In the genomic region with DNA sequence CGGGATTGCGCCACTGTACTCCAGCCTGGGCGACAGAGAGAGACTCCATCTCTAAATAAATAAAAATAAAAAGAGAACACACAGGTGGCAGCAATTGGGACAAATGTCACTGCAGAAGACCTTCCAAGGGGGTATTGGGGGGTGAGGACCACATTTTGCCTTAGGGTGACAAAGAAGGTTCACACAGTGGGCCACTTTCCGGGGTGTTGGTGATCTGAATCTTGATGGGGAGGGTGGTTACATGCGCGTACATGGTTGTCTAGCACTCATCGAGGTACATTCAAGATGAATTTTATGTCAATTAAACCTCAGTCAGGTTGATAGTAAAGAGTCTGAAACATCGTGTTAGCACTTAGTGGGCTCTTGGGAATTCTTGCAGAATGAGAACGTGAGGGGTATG, we compare ENCODE assay signal across 19 cellular contexts. TPM values are rescaled to one million over a fixed set of nuclear protein-coding genes. Genes with fewer than 3 reads are reported as not detected.
DNase-seq lines count a peak whose midpoint lies in the region; ATAC-seq and FAIRE-seq lines count a peak whose summit lies in the region.
"Had no signal": no experiment of that assay in that cellular context is flagged by ENCODE, and none has a peak within 500 bp of the region (broad histone marks: within the 10 kb centered on the region; RNA-seq: fewer than 3 reads in every experiment).

No MANE protein-coding gene starts in this region.

- POLR2A ChIA-PET in naive thymus-derived CD4-positive, alpha-beta T cell (lab: Charles Lee): interaction anchor here (0.9 to 18.7 kb wide), 6 partner anchors 18 to 172 kb away, joined by 3 to 1267 read pairs (median 9); a partner anchor contains a TSS

- no peaks in the 10 kb centered on the region for H3K36me3 ChIP-seq in CD4-positive, CD25-positive, alpha-beta regulatory T cell (ENCODE audit: control insufficient read depth, insufficient read depth, low read length)
- no peaks in the 10 kb centered on the region for H3K36me3 ChIP-seq in naive thymus-derived CD4-positive, alpha-beta T cell (ENCODE audit: control insufficient read depth in 2 of 3, insufficient read depth in 3 of 3, low read length in 3 of 3)

- peak; percentile 78 for FAIRE-seq in GM18507 (lab: Jason Lieb, UNC)
- FAIRE-seq: G401.6, H1, urothelium cell line had no signal

- H3K9me3 Mint-ChIP-seq in CD4-positive, CD25-positive, alpha-beta regulatory T cell: no peaks in the 10 kb centered on the region
- H3K9me3 Mint-ChIP-seq in activated T-helper 2 cell treated with anti-CD3 and anti-CD28 coated beads, Interferon-gamma antibody, Interleukin-2, Interleukin-4, amounts not matched to agents 10 μg/mL and 5 μg/mL and 100 μg/mL, durations not matched to agents 14 hours and 24 hours and 36 hours: no peaks in the 10 kb centered on the region
- no peaks in the 10 kb centered on the region for H3K9me3 Mint-ChIP-seq in naive thymus-derived CD4-positive, alpha-beta T cell

- H3K27me3 Mint-ChIP-seq in CD4-positive, CD25-positive, alpha-beta regulatory T cell: no peaks in the 10 kb centered on the region
- no peaks in the 10 kb centered on the region for H3K27me3 Mint-ChIP-seq in activated T-helper 2 cell treated with anti-CD3 and anti-CD28 coated beads, Interferon-gamma antibody, Interleukin-2, Interleukin-4, amounts not matched to agents 10 μg/mL and 5 μg/mL and 100 μg/mL, durations not matched to agents 14 hours and 24 hours and 36 hours (ENCODE audit: low read depth)
- no peaks in the 10 kb centered on the region for H3K27me3 Mint-ChIP-seq in naive thymus-derived CD4-positive, alpha-beta T cell

- peak overlapping the region; percentile 97 to 98 (median 97) for H3K27ac Mint-ChIP-seq in CD4-positive, CD25-positive, alpha-beta regulatory T cell
- peak overlapping the region; percentile 96 for H3K27ac Mint-ChIP-seq in activated T-helper 2 cell treated with anti-CD3 and anti-CD28 coated beads, Interferon-gamma antibody, Interleukin-2, Interleukin-4, amounts not matched to agents 10 μg/mL and 5 μg/mL and 100 μg/mL, durations not matched to agents 14 hours and 24 hours and 36 hours
- peak overlapping the region; percentile 93 to 99 (median 97) for H3K27ac Mint-ChIP-seq in naive thymus-derived CD4-positive, alpha-beta T cell

- CTCF ChIA-PET in naive thymus-derived CD4-positive, alpha-beta T cell (lab: Charles Lee): interaction anchor here (0.5 to 1.1 kb wide), 3 partner anchors 97 to 158 kb away, joined by 3 to 5 read pairs (median 4); no protein-coding TSS in a partner anchor

- H3K9me3 ChIP-seq in CD4-positive, CD25-positive, alpha-beta regulatory T cell (ENCODE audit: control insufficient read depth in 2 of 2, low read length in 2 of 2): no peaks in the 10 kb centered on the region
- no peaks in the 10 kb centered on the region for H3K9me3 ChIP-seq in naive thymus-derived CD4-positive, alpha-beta T cell (ENCODE audit: control insufficient read depth in 2 of 3, low read length in 3 of 3)

- intact Hi-C loops in activated T-helper 2 cell treated with anti-CD3 and anti-CD28 coated beads, Interferon-gamma antibody, Interleukin-2, Interleukin-4, amounts not matched to agents 10 μg/mL and 5 μg/mL and 100 μg/mL, durations not matched to agents 14 hours and 24 hours and 36 hours (cut with micrococcal nuclease): loop anchor here (5.0 to 10.0 kb wide), 4 partner anchors 33 to 780 kb away; a partner anchor contains a TSS
- intact Hi-C loops in naive thymus-derived CD4-positive, alpha-beta T cell (cut with micrococcal nuclease): loop anchor here (5.0 to 10.0 kb wide), 5 partner anchors 62 to 1080 kb away; a partner anchor contains a TSS

- H3K27ac ChIP-seq in CD4-positive, CD25-positive, alpha-beta regulatory T cell (ENCODE audit: insufficient read depth, low read length, poor library complexity, severe bottlenecking): peak overlapping the region; percentile 89
- peak overlapping the region; percentile 83 for H3K27ac ChIP-seq in naive thymus-derived CD4-positive, alpha-beta T cell (ENCODE audit: low read depth, low read length)
- H3K27ac ChIP-seq: C4-2B had no signal

- H3K36me3 Mint-ChIP-seq in CD4-positive, CD25-positive, alpha-beta regulatory T cell: no peaks in the 10 kb centered on the region
- no peaks in the 10 kb centered on the region for H3K36me3 Mint-ChIP-seq in activated T-helper 2 cell treated with anti-CD3 and anti-CD28 coated beads, Interferon-gamma antibody, Interleukin-2, Interleukin-4, amounts not matched to agents 10 μg/mL and 5 μg/mL and 100 μg/mL, durations not matched to agents 14 hours and 24 hours and 36 hours (ENCODE audit: low read depth)
- H3K36me3 Mint-ChIP-seq in naive thymus-derived CD4-positive, alpha-beta T cell: no peaks in the 10 kb centered on the region

- peak overlapping the region; percentile 82 to 91 (median 86) for H3K4me3 Mint-ChIP-seq in CD4-positive, CD25-positive, alpha-beta regulatory T cell
- H3K4me3 Mint-ChIP-seq in activated T-helper 2 cell treated with anti-CD3 and anti-CD28 coated beads, Interferon-gamma antibody, Interleukin-2, Interleukin-4, amounts not matched to agents 10 μg/mL and 5 μg/mL and 100 μg/mL, durations not matched to agents 14 hours and 24 hours and 36 hours (ENCODE audit: low read depth): peak overlapping the region; percentile 81
- H3K4me3 Mint-ChIP-seq in naive thymus-derived CD4-positive, alpha-beta T cell: peak overlapping the region; percentile 53 to 88 (median 82)

- DNase-seq in CD4-positive, CD25-positive, alpha-beta regulatory T cell: no peak
- DNase-seq in GM18507 (ENCODE audit: extremely low spot score, insufficient read length, low read depth) (no peak), NCI-H1930 (lab: John Stamatoyannopoulos, UW) (no peak)
- DNase-seq in activated T-helper 2 cell treated with anti-CD3 and anti-CD28 coated beads, Interferon-gamma antibody, Interleukin-2, Interleukin-4, amounts not matched to agents 10 μg/mL and 5 μg/mL and 100 μg/mL, durations not matched to agents 14 hours and 24 hours and 36 hours (ENCODE audit: low spot score): no peak
- DNase-seq in naive thymus-derived CD4-positive, alpha-beta T cell: no peak
- DNase-seq: amniotic stem cell, kidney glomerular epithelial cell, NCI-H1417 treated with DMSO at 0.1 percent for 48 hours, NCI-H446, PC-3 had no signal

- H3K27me3 ChIP-seq in CD4-positive, CD25-positive, alpha-beta regulatory T cell (ENCODE audit: control insufficient read depth, insufficient read depth, low read length): no peaks in the 10 kb centered on the region
- H3K27me3 ChIP-seq in naive thymus-derived CD4-positive, alpha-beta T cell (ENCODE audit: control insufficient read depth in 2 of 2, insufficient read depth in 2 of 2, low read length in 2 of 2): no peaks in the 10 kb centered on the region

- ATAC-seq in CD4-positive, CD25-positive, alpha-beta regulatory T cell (ENCODE audit: low read depth in 2 of 2): no peak
- ATAC-seq in naive thymus-derived CD4-positive, alpha-beta T cell: no peak
- ATAC-seq in GM19467 (IDR thresholded peaks at IDR 0.05; ENCODE audit: unreplicated experiment): no peak
- no peak for ATAC-seq in GM18907 (IDR thresholded peaks at IDR 0.05; ENCODE audit: unreplicated experiment)
- ATAC-seq in HG02885 (IDR thresholded peaks at IDR 0.05; ENCODE audit: poor library complexity, unreplicated experiment): no peak
- ATAC-seq: esophagus mucosa, PC-3 had no signal

- peaks cover 29 to 88% (median 46%) of the 10 kb centered on the region in 4 donors for H3K4me1 Mint-ChIP-seq in CD4-positive, CD25-positive, alpha-beta regulatory T cell
- H3K4me1 Mint-ChIP-seq in activated T-helper 2 cell treated with anti-CD3 and anti-CD28 coated beads, Interferon-gamma antibody, Interleukin-2, Interleukin-4, amounts not matched to agents 10 μg/mL and 5 μg/mL and 100 μg/mL, durations not matched to agents 14 hours and 24 hours and 36 hours (ENCODE audit: low read depth): peaks cover 64% of the 10 kb centered on the region
- H3K4me1 Mint-ChIP-seq in naive thymus-derived CD4-positive, alpha-beta T cell: peaks cover 17 to 90% (median 71%) of the 10 kb centered on the region in 7 donors

- peaks cover 90% of the 10 kb centered on the region for H3K4me1 ChIP-seq in CD4-positive, CD25-positive, alpha-beta regulatory T cell (ENCODE audit: control insufficient read depth, insufficient read depth, low read length, poor library complexity, severe bottlenecking)
- H3K4me1 ChIP-seq in naive thymus-derived CD4-positive, alpha-beta T cell (ENCODE audit: control insufficient read depth in 2 of 2, insufficient read depth in 2 of 2, low read length in 2 of 2): peaks cover 63 to 67% of the 10 kb centered on the region in 2 donors

- peak overlapping the region; percentile 57 for H3K4me3 ChIP-seq in CD4-positive, CD25-positive, alpha-beta regulatory T cell (ENCODE audit: low read depth, low read length)
- H3K4me3 ChIP-seq in naive thymus-derived CD4-positive, alpha-beta T cell (ENCODE audit: low read length): peak overlapping the region; percentile 6

RNA-seq across cellular contexts. Expression of a gene that starts 20.5 kb away (rescaled TPM):
- total RNA-seq in CD4-positive, CD25-positive, alpha-beta regulatory T cell: 6,725 TPM
- polyA plus RNA-seq in CD4-positive, CD25-positive, alpha-beta regulatory T cell: over 10,000 TPM; 30,486 to 36,942 (median 35,671) TPM
- total RNA-seq in activated T-helper 2 cell treated with anti-CD3 and anti-CD28 coated beads, Interferon-gamma antibody, Interleukin-2, Interleukin-4, amounts not matched to agents 10 μg/mL and 5 μg/mL and 100 μg/mL, durations not matched to agents 14 hours and 24 hours and 36 hours: 7,759 and 7,983 TPM in 2 replicates
- over 10,000 TPM in 1 of 5 experiments, 1,000 to 10,000 TPM in 4; 3,911 to 13,454 (median 4,935) TPM for total RNA-seq in naive thymus-derived CD4-positive, alpha-beta T cell
- polyA plus RNA-seq in naive thymus-derived CD4-positive, alpha-beta T cell: over 10,000 TPM; 26,512 to 30,787 TPM

RNA-seq across cellular contexts. Expression of a gene that starts 48.0 kb away (rescaled TPM):
- not detected for total RNA-seq in CD4-positive, CD25-positive, alpha-beta regulatory T cell
- not detected for polyA plus RNA-seq in CD4-positive, CD25-positive, alpha-beta regulatory T cell
- total RNA-seq in activated T-helper 2 cell treated with anti-CD3 and anti-CD28 coated beads, Interferon-gamma antibody, Interleukin-2, Interleukin-4, amounts not matched to agents 10 μg/mL and 5 μg/mL and 100 μg/mL, durations not matched to agents 14 hours and 24 hours and 36 hours: not detected in 2 replicates
- total RNA-seq in naive thymus-derived CD4-positive, alpha-beta T cell: 10 to 100 TPM in 1 of 5 experiments, under 1 TPM in 3, not detected in 1; 0.35 to 15.2 (median 0.51) TPM
- polyA plus RNA-seq in naive thymus-derived CD4-positive, alpha-beta T cell: not detected
- total RNA-seq: H1, PC-3, pulmonary artery endothelial cell had no signal
- polyA plus RNA-seq: H1 had no signal
